9 cellular contexts compared by ENCODE assay signal in the genomic region with DNA sequence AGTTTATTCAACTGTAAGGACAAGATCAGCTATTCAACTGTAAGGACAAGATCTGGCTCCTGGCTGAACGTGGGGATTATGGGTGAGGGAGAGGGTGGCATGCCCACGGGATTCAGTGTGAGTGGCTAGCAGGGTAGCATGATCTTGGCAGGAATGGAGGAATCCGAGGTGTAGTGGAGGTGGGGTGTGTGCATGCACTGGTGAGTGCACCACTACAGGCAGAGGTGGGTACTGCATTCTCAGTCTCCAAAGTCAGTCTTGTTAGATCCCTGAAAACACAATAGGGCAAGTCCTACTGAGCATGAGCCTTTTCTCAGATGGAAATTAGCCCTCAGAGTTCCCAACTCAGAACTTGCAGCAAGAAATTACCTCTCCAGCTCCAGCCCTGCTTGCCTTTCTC. TPM values are rescaled to one million over a fixed set of nuclear protein-coding genes. Genes with fewer than 3 reads are reported as not detected.
DNase-seq lines count a peak whose midpoint lies in the region; ATAC-seq and TF ChIP-seq lines count a peak whose summit lies in the region.
"Had no signal": no experiment of that assay in that cellular context is flagged by ENCODE, and none has a peak within 500 bp of the region (broad histone marks: within the 10 kb centered on the region; RNA-seq: fewer than 3 reads in every experiment).

No MANE protein-coding gene starts in this region.

- no peaks in the 10 kb centered on the region for H3K4me1 ChIP-seq in BE2C

- DNase-seq in BE2C (peak; percentile 42), iPS-NIHi7 (ENCODE audit: extremely low spot score) (peak; percentile 83), HK-2 (ENCODE audit: unreplicated experiment) (no peak), epidermal melanocyte (ENCODE audit: insufficient read length, low spot score) (no peak), T1000 (lab: John Stamatoyannopoulos, UW) (no peak)
- peak; percentile 73 for DNase-seq in activated CD4-positive, alpha-beta T cell treated with anti-CD3 and anti-CD28 coated beads, Interleukin-2, amount 10 ng/mL, durations not matched to agents 24 days and 14 days

- H3K4me3 ChIP-seq in BE2C (ENCODE audit: low read depth, low read length): no peak overlapping the region

- ATAC-seq in GM18907 (IDR thresholded peaks at IDR 0.05; ENCODE audit: unreplicated experiment) (peak; percentile 58), HG03565 (IDR thresholded peaks at IDR 0.05; ENCODE audit: unreplicated experiment) (peak; percentile 68)

- no peaks in the 10 kb centered on the region for H3K4me1 Mint-ChIP-seq in activated CD4-positive, alpha-beta T cell treated with anti-CD3 and anti-CD28 coated beads, Interleukin-2, amount 10 ng/mL, durations not matched to agents 24 days and 14 days

- intact Hi-C loops in activated CD4-positive, alpha-beta T cell treated with anti-CD3 and anti-CD28 coated beads, Interleukin-2, amount 10 ng/mL, durations not matched to agents 24 days and 14 days (cut with micrococcal nuclease): no loop called here

- peak; percentile 61 for TF ChIP-seq CTCF in BE2C (IDR thresholded peaks at IDR 0.05; ENCODE audit: low read depth, low read length)

- H3K4me3 Mint-ChIP-seq in activated CD4-positive, alpha-beta T cell treated with anti-CD3 and anti-CD28 coated beads, Interleukin-2, amount 10 ng/mL, durations not matched to agents 24 days and 14 days: no peak overlapping the region

- H3K27me3 ChIP-seq in BE2C: peaks cover 9% of the 10 kb centered on the region; the same call in 1 of the 2 replicates

- no peaks in the 10 kb centered on the region for H3K9me3 ChIP-seq in BE2C

- H3K9me3 Mint-ChIP-seq in activated CD4-positive, alpha-beta T cell treated with anti-CD3 and anti-CD28 coated beads, Interleukin-2, amount 10 ng/mL, durations not matched to agents 24 days and 14 days: no peaks in the 10 kb centered on the region

- H3K36me3 ChIP-seq in BE2C: no peaks in the 10 kb centered on the region

- peaks cover 46% of the 10 kb centered on the region for H3K27me3 Mint-ChIP-seq in activated CD4-positive, alpha-beta T cell treated with anti-CD3 and anti-CD28 coated beads, Interleukin-2, amount 10 ng/mL, durations not matched to agents 24 days and 14 days

- H3K27ac Mint-ChIP-seq in activated CD4-positive, alpha-beta T cell treated with anti-CD3 and anti-CD28 coated beads, Interleukin-2, amount 10 ng/mL, durations not matched to agents 24 days and 14 days: no peak overlapping the region

- H3K36me3 Mint-ChIP-seq in activated CD4-positive, alpha-beta T cell treated with anti-CD3 and anti-CD28 coated beads, Interleukin-2, amount 10 ng/mL, durations not matched to agents 24 days and 14 days (ENCODE audit: low read depth): no peaks in the 10 kb centered on the region

RNA-seq across cellular contexts. Expression of gene DCD, which starts 32.2 kb away (rescaled TPM):
- not detected for polyA plus RNA-seq in BE2C (2012; ENCODE audit: insufficient read depth, insufficient read length, low read depth)
- total RNA-seq in activated CD4-positive, alpha-beta T cell treated with anti-CD3 and anti-CD28 coated beads, Interleukin-2, amount 10 ng/mL, durations not matched to agents 24 days and 14 days: not detected in 2 replicates
- total RNA-seq: temporal lobe had no signal

RNA-seq across cellular contexts. Expression of gene LACRT, which starts 45.7 kb away (rescaled TPM):
- not detected for polyA plus RNA-seq in BE2C (2012; ENCODE audit: insufficient read depth, insufficient read length, low read depth)
- not detected in 2 replicates for total RNA-seq in activated CD4-positive, alpha-beta T cell treated with anti-CD3 and anti-CD28 coated beads, Interleukin-2, amount 10 ng/mL, durations not matched to agents 24 days and 14 days
- total RNA-seq: temporal lobe had no signal

Comparison
In these comparisons a context has a peak if more than half of its experiments do, and no peak if none do; other contexts are left out.
1. DNase-seq: peak in BE2C (single experiment), activated CD4-positive, alpha-beta T cell treated with anti-CD3 and anti-CD28 coated beads, Interleukin-2, amount 10 ng/mL, durations not matched to agents 24 days and 14 days (single experiment) and iPS-NIHi7 (single experiment); none in HK-2 (single experiment), epidermal melanocyte (single experiment) and T1000 (single experiment).